Comparison of ENCODE assay signal across 16 cellular contexts in genomic region chr7:33841658-33842057, GRCh38.
A peak's percentile ranks its signal among the peaks of the same experiment; 100 is the strongest.
DNase-seq lines count a peak whose midpoint lies in the region; ATAC-seq, FAIRE-seq and TF ChIP-seq lines count a peak whose summit lies in the region.
"Had no signal": no experiment of that assay in that cellular context is flagged by ENCODE, and none has a peak within 500 bp of the region (broad histone marks: within the 10 kb centered on the region; RNA-seq: fewer than 3 reads in every experiment).

No MANE protein-coding gene starts in this region.

- H3K79me2 ChIP-seq in GM23338 (replicated peaks; ENCODE audit: insufficient read depth) = no peaks in the 10 kb centered on the region

- no peaks in the 10 kb centered on the region for H3K27me3 ChIP-seq in GM23338 (ENCODE audit: insufficient read depth)
- H3K27me3 ChIP-seq: esophagus squamous epithelium had no signal

- H3K4me1 ChIP-seq in GM23338 (ENCODE audit: insufficient read depth) = no peaks in the 10 kb centered on the region

- no peak overlapping the region for H2AFZ ChIP-seq in GM23338

- FAIRE-seq in D721Med (lab: Jason Lieb, UNC) = no peak
- FAIRE-seq: GM12892, kidney had no signal

- no peaks in the 10 kb centered on the region for H3K36me3 ChIP-seq in GM23338 (ENCODE audit: insufficient read depth)
- H3K36me3 ChIP-seq: esophagus squamous epithelium had no signal

- DNase-seq in EL (peak; percentile 60), NCI-H2081 treated with DMSO at 0.1 percent for 48 hours (lab: John Stamatoyannopoulos, UW) (peak; percentile 60), left lobe of liver (ENCODE audit: low spot score) (no peak), GM23338 (ENCODE audit: low spot score) (no peak), D721Med (ENCODE audit: insufficient read length, low spot score) (no peak)
- DNase-seq: activated CD4-positive, alpha-beta T cell treated with anti-CD3 and anti-CD28 coated beads for 4 hours; Calu3; esophagus squamous epithelium; kidney had no signal

- no peaks in the 10 kb centered on the region for H3K36me3 Mint-ChIP-seq in GM23338 (ENCODE audit: low read depth)
- H3K36me3 Mint-ChIP-seq: brain had no signal

- no peaks in the 10 kb centered on the region for H3F3A ChIP-seq in GM23338 (replicated peaks; ENCODE audit: low read depth)

- TF ChIP-seq CTCF in GM23338 (conservative IDR thresholded peaks at IDR 0.05; ENCODE audit: low read depth in 2 of 2) (no peak), D721Med (IDR thresholded peaks at IDR 0.05; ENCODE audit: insufficient read depth, missing control alignments) (no peak)

- ATAC-seq in SK-N-SH treated with all-trans-retinoic acid at 6 μM for 48 hours (peak; percentile 52), left lobe of liver (peak; percentile 18), GM23338 (no peak), HG02623 (IDR thresholded peaks at IDR 0.05; ENCODE audit: unreplicated experiment) (no peak), HG02798 (IDR thresholded peaks at IDR 0.05; ENCODE audit: poor library complexity, unreplicated experiment) (no peak)

- no peak overlapping the region for H3K27ac Mint-ChIP-seq in GM23338
- H3K27ac Mint-ChIP-seq: activated T-helper 2 cell treated with anti-CD3 and anti-CD28 coated beads, Interferon-gamma antibody, Interleukin-2, Interleukin-4, amounts not matched to agents 10 μg/mL and 5 μg/mL and 100 μg/mL, durations not matched to agents 14 hours and 24 hours and 36 hours; brain had no signal

- no peak overlapping the region for H3K27ac ChIP-seq in GM23338 (ENCODE audit: low read depth)
- H3K27ac ChIP-seq: esophagus squamous epithelium had no signal

- peaks cover 4% of the 10 kb centered on the region; the same call in 2 of the 3 replicates for H3K9me3 Mint-ChIP-seq in GM23338
- H3K9me3 Mint-ChIP-seq: activated T-helper 2 cell treated with anti-CD3 and anti-CD28 coated beads, Interferon-gamma antibody, Interleukin-2, Interleukin-4, amounts not matched to agents 10 μg/mL and 5 μg/mL and 100 μg/mL, durations not matched to agents 14 hours and 24 hours and 36 hours had no signal

- no peak overlapping the region for H3K4me2 ChIP-seq in GM23338

- peaks cover 2% of the 10 kb centered on the region for H3K27me3 Mint-ChIP-seq in GM23338 (ENCODE audit: insufficient read depth, low read depth, poor library complexity)
- H3K27me3 Mint-ChIP-seq: brain had no signal

- no peaks in the 10 kb centered on the region for H4K20me1 ChIP-seq in GM23338 (replicated peaks; ENCODE audit: insufficient read depth)

- no peak overlapping the region for H3K4me3 Mint-ChIP-seq in GM23338
- H3K4me3 Mint-ChIP-seq: brain, neural crest cell had no signal

- 0 out of 2 replicates have a peak, but pooled peaks cover 4% of the 10 kb centered on the region for H3K9me2 ChIP-seq in GM23338 (ENCODE audit: insufficient read depth)

- no peaks in the 10 kb centered on the region for H3K4me1 Mint-ChIP-seq in GM23338
- H3K4me1 Mint-ChIP-seq: neural crest cell had no signal

- no peak overlapping the region for H3K4me3 ChIP-seq in GM23338
- H3K4me3 ChIP-seq: esophagus squamous epithelium had no signal

TF ChIP-seq in SK-N-SH treated with all-trans-retinoic acid at 6 μM for 48 hours, 23 proteins besides CTCF, POLR2A, EP300 and RAD21:
- peak; percentile 61 for TF ChIP-seq ISL1 (CRISPR knock-in tag; IDR thresholded peaks at IDR 0.05)
- peak; percentile 49; the same call in 1 of the 2 replicates for TF ChIP-seq TOX (CRISPR knock-in tag; IDR thresholded peaks at IDR 0.05; ENCODE audit: borderline replicate concordance)
- TF ChIP-seq ZNF8 (CRISPR knock-in tag; IDR thresholded peaks at IDR 0.05) = no peak

TF ChIP-seq in GM23338, 12 proteins besides CTCF, POLR2A, EP300 and RAD21:
- no peak for TF ChIP-seq ETS1 (IDR thresholded peaks at IDR 0.05)
- no peak for TF ChIP-seq JUNB (IDR thresholded peaks at IDR 0.05; ENCODE audit: unreplicated experiment)
- TF ChIP-seq ZNF331 (CRISPR knock-in tag; IDR thresholded peaks at IDR 0.05; ENCODE audit: low read depth) = no peak
- TF ChIP-seq EZH2phosphoT487 (IDR thresholded peaks at IDR 0.05; ENCODE audit: unreplicated experiment) = no peak
- no peak for TF ChIP-seq ZNF114 (CRISPR knock-in tag; IDR thresholded peaks at IDR 0.05)
- TF ChIP-seq POLR2AphosphoS5 (IDR thresholded peaks at IDR 0.05; ENCODE audit: low read depth) = no peak

Comparison
In these comparisons a context has a peak if more than half of its experiments do, and no peak if none do; other contexts are left out.
1. DNase-seq: peak in EL (single experiment) and NCI-H2081 treated with DMSO at 0.1 percent for 48 hours (single experiment); none in left lobe of liver (single experiment), GM23338 (single experiment) and D721Med (single experiment).
2. ATAC-seq: peak in SK-N-SH treated with all-trans-retinoic acid at 6 μM for 48 hours (single experiment) and left lobe of liver (single experiment); none in GM23338 (single experiment), HG02623 (single experiment) and HG02798 (single experiment).